8 cellular contexts compared by ENCODE assay signal in the genomic region with DNA sequence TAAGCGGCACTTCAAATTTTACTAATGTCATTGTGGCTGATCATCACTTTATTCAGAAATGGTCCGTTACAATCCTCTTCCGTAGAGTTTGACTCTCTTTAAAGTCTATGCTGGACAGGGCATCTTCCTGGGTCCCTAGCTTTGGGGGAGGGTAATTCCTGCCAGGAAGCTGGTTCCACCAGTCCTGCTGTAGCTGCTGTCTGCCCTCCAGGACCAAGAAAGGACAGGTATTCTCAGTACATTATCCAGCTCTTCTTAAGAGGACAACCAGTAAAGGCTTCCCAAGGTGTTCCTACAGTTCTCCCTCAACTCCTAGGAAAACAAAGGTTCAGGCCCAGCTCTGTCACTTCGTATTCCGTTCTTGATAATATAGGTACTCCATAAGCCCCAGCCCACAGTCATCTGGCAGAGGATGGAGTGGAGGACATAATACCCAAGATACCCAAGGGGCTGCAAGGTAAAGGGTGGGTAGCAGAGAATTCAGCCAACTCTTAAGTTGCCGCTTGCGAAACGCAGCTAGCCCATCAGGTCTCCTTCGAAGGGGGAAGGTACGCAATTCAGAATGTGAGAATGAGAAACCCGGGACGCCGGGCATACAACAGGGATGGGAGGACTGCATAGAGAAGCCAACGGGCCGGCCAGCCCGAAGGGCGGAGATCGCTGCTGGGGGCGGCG. TPM values are rescaled to one million over a fixed set of nuclear protein-coding genes. Genes with fewer than 3 reads are reported as not detected.
DNase-seq lines count a peak whose midpoint lies in the region; ATAC-seq and TF ChIP-seq lines count a peak whose summit lies in the region.

No MANE protein-coding gene starts in this region.

- TF ChIP-seq CTCF in AG04450 (IDR thresholded peaks at IDR 0.05; ENCODE audit: low read depth, low read length) (no peak), GM12865 (IDR thresholded peaks at IDR 0.05; ENCODE audit: insufficient read depth, low read depth, low read length, missing control alignments) (no peak), OCI-LY3 (IDR thresholded peaks at IDR 0.05; ENCODE audit: low read depth, low read length) (no peak), colonic mucosa (IDR thresholded peaks at IDR 0.05) (no peak)

- H3K79me2 ChIP-seq in OCI-LY3 (ENCODE audit: low read length): peaks cover 36% of the 10 kb centered on the region

- POLR2A ChIA-PET in AG04450 (lab: Yijun Ruan, JAX): interaction anchor here (0.5 to 4.1 kb wide), 5 partner anchors 61 to 144 kb away, joined by 3 to 142 read pairs (median 4); a partner anchor contains a TSS

- intact Hi-C loops in colonic mucosa (cut with DNase I): no loop called here

- peak overlapping the region; percentile 91 for H3K4me2 ChIP-seq in OCI-LY3 (ENCODE audit: low read length)

- peaks cover 10% of the 10 kb centered on the region for H4K20me1 ChIP-seq in OCI-LY3 (ENCODE audit: insufficient read depth, low read length)

- no peak overlapping the region for H2AFZ ChIP-seq in OCI-LY3 (ENCODE audit: low read depth, low read length)

- H3K4me3 ChIP-seq in AG04450 (ENCODE audit: low read depth, low read length) (peak overlapping the region; percentile 94), GM12865 (ENCODE audit: low read depth, low read length) (peak overlapping the region; percentile 91), OCI-LY3 (ENCODE audit: low read length) (peak overlapping the region; percentile 94), colonic mucosa (peak overlapping the region; percentile 91)

- peak overlapping the region; percentile 93 for H3K9ac ChIP-seq in OCI-LY3 (ENCODE audit: low read length)
- peak overlapping the region; percentile 93 to 96 for H3K9ac ChIP-seq in colonic mucosa (ENCODE audit: low read depth in 2 of 2, low read length in 2 of 2)

- H3K27ac ChIP-seq in AG04450 (ENCODE audit: low read depth, low read length) (no peak overlapping the region), OCI-LY3 (ENCODE audit: low read length) (peak overlapping the region; percentile 97), colonic mucosa (peak overlapping the region; percentile 85)

- no peak for ATAC-seq in HG03565 (IDR thresholded peaks at IDR 0.05; ENCODE audit: unreplicated experiment)
- no peak for ATAC-seq in GM21360 (IDR thresholded peaks at IDR 0.05; ENCODE audit: unreplicated experiment)
- ATAC-seq in GM18498 (IDR thresholded peaks at IDR 0.05; ENCODE audit: unreplicated experiment): no peak

- DNase-seq in AG04450 (ENCODE audit: low read depth, low spot score) (no peak), GM12865 (ENCODE audit: low read depth) (peak; percentile 3), colonic mucosa (peak; percentile 40), mucosa of gallbladder (ENCODE audit: low spot score) (peak; percentile 11)

- H3K27me3 ChIP-seq in AG04450 (ENCODE audit: control insufficient read depth, insufficient read depth, low read length) (no peaks in the 10 kb centered on the region), OCI-LY3 (ENCODE audit: low read depth, low read length) (no peaks in the 10 kb centered on the region), colonic mucosa (no peaks in the 10 kb centered on the region)

- CTCF ChIA-PET in AG04450 (lab: Charles Lee): interaction anchor here (2.0 kb wide), 1 partner anchor 132 kb away, joined by 7 read pairs; no protein-coding TSS in a partner anchor

- no peaks in the 10 kb centered on the region for H3K36me3 ChIP-seq in OCI-LY3 (replicated peaks; ENCODE audit: low read depth, low read length)
- no peaks in the 10 kb centered on the region for H3K36me3 ChIP-seq in colonic mucosa

- H3K9me3 ChIP-seq in AG04450 (ENCODE audit: control insufficient read depth, insufficient read depth, low read length) (no peaks in the 10 kb centered on the region; the same call in 1 of the 2 replicates), OCI-LY3 (ENCODE audit: insufficient read depth, low read length) (no peaks in the 10 kb centered on the region), colonic mucosa (no peaks in the 10 kb centered on the region)

- peaks cover 29% of the 10 kb centered on the region for H3K4me1 ChIP-seq in OCI-LY3 (ENCODE audit: low read length)
- peaks cover 9% of the 10 kb centered on the region for H3K4me1 ChIP-seq in colonic mucosa

RNA-seq across cellular contexts. Expression of a gene that starts 1.3 kb away (rescaled TPM):
- polyA plus RNA-seq in AG04450 (2011; rRNA removed): 15.1 and 21.4 TPM in 2 replicates
- 11.1 and 16.2 TPM in 2 replicates for polyA minus RNA-seq in AG04450 (2011; rRNA and poly(A)+ RNA removed)
- total RNA-seq in colonic mucosa: 10 to 100 TPM; 20.2 to 36.5 TPM
- 41.1 TPM for total RNA-seq in mucosa of gallbladder
